In the genomic region with DNA sequence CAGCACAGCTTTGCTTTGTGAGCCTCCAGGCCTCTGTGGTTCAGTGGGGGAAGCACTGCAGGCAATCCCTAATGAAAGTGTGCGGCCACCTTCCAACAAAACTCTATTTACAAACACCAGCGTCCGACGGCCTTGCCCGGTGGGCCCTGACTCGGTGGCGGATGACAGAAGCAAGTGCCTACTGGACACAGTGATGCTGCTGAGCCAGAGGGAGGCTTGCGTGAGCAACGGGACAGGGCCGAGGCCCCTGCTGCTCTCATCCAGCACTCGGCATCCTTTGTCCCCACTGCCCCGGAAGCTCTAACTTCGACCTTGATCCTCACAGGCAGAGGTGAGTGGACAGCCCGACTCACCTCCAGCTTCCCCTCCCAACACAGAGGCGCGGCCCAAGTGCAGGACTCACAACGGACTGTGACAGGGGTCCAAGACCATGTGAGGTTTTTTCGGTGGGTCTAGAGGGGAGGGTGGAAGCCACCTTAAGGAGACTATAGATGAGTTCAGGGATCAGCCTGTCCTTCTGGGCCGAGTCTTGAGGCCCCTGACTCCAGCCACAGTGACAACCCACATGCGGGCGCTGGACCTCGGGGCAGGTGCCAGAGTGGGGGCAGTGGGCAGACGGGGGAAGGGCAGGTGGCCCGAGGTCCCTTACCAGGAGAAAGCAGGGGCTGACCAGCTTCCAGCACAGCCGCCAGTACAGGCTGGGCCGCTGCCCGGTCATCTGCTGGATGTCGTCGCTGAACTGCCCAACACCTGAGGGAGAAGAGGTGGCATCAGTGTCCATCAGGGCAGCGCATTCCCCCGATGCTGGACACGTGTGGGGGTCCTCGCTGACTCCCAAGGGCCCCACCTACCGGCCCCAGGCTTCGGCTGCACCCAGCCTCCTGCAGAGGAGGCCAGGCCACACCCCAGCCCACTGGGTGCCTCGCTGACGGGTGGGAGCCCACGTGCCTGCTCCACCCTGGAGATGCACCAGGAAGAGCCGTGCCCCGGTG, we compare ENCODE assay signal across 26 cellular contexts. TPM values are rescaled to one million over a fixed set of nuclear protein-coding genes. Genes with fewer than 3 reads are reported as not detected.
"Had no signal": no experiment of that assay in that cellular context is flagged by ENCODE, and none has a peak within 500 bp of the region (broad histone marks: within the 10 kb centered on the region; RNA-seq: fewer than 3 reads in every experiment).

No MANE protein-coding gene starts in this region.

- H3K36me3 Mint-ChIP-seq: memory B cell, naive B cell had no signal

- FAIRE-seq: endometrium had no signal

- DNase-seq: activated CD4-positive, alpha-beta T cell treated with anti-CD3 and anti-CD28 coated beads for 36 hours; activated CD4-positive, alpha-beta T cell treated with anti-CD3 and anti-CD28 coated beads, Interleukin-2, amount 50 U/mL, for 48 hours; activated naive CD4-positive, alpha-beta T cell treated with Interleukin-2 at 50 U/mL for 16 hours; activated naive CD8-positive, alpha-beta T cell treated with anti-CD3 and anti-CD28 coated beads, Interleukin-2, amount 50 U/mL, for 24 hours; activated T-cell treated with anti-CD3 and anti-CD28 coated beads for 4 hours; anterior cingulate cortex; brain microvascular endothelial cell; cortex of kidney; erythroblast; foreskin melanocyte; hypothalamus; islet precursor cell; naive B cell; ovary; stimulated activated naive CD4-positive, alpha-beta T cell; substantia nigra; SW 1271; uterus had no signal

- H3K9me3 Mint-ChIP-seq: activated naive CD8-positive, alpha-beta T cell treated with anti-CD3 and anti-CD28 coated beads, Interleukin-2, amount 50 U/mL, for 24 hours; activated T-helper 2 cell treated with anti-CD3 and anti-CD28 coated beads, Interferon-gamma antibody, Interleukin-2, Interleukin-4, amounts not matched to agents 10 μg/mL and 5 μg/mL and 100 μg/mL, durations not matched to agents 14 hours and 24 hours and 36 hours; memory B cell; naive B cell; neural crest cell had no signal

- H3K27me3 ChIP-seq: brain microvascular endothelial cell, ovary, uterus had no signal

- H3K9me3 ChIP-seq: mucosa of descending colon, ovary, tibial nerve, uterus had no signal

- H3K27ac Mint-ChIP-seq: activated CD4-positive, alpha-beta T cell treated with anti-CD3 and anti-CD28 coated beads for 36 hours; activated naive CD8-positive, alpha-beta T cell treated with anti-CD3 and anti-CD28 coated beads, Interleukin-2, amount 50 U/mL, for 24 hours; activated T-helper 2 cell treated with anti-CD3 and anti-CD28 coated beads, Interferon-gamma antibody, Interleukin-2, Interleukin-4, amounts not matched to agents 10 μg/mL and 5 μg/mL and 100 μg/mL, durations not matched to agents 14 hours and 24 hours and 36 hours; memory B cell; naive B cell had no signal

- ATAC-seq: activated CD4-positive, alpha-beta T cell treated with anti-CD3 and anti-CD28 coated beads for 36 hours; activated naive CD8-positive, alpha-beta T cell treated with anti-CD3 and anti-CD28 coated beads, Interleukin-2, amount 50 U/mL, for 24 hours; left lobe of liver; mucosa of descending colon had no signal

- H3K4me1 ChIP-seq: tibial nerve, uterus had no signal

- H3K27ac ChIP-seq: brain microvascular endothelial cell, ovary, tibial nerve, uterus had no signal

- H3K4me3 Mint-ChIP-seq: activated CD4-positive, alpha-beta T cell treated with anti-CD3 and anti-CD28 coated beads for 36 hours; activated naive CD8-positive, alpha-beta T cell treated with anti-CD3 and anti-CD28 coated beads, Interleukin-2, amount 50 U/mL, for 24 hours; memory B cell; neural crest cell had no signal

- H3K4me1 Mint-ChIP-seq: activated CD4-positive, alpha-beta T cell treated with anti-CD3 and anti-CD28 coated beads for 36 hours had no signal

- H3K36me3 ChIP-seq: brain microvascular endothelial cell, ovary, tibial nerve, uterus had no signal

- H3K4me3 ChIP-seq: mucosa of descending colon, ovary, tibial nerve, uterus had no signal

RNA-seq across cellular contexts. Expression of a gene that starts 39.4 kb away (rescaled TPM):
- total RNA-seq: activated CD4-positive, alpha-beta T cell treated with anti-CD3 and anti-CD28 coated beads for 36 hours; activated T-helper 2 cell treated with anti-CD3 and anti-CD28 coated beads, Interferon-gamma antibody, Interleukin-2, Interleukin-4, amounts not matched to agents 10 μg/mL and 5 μg/mL and 100 μg/mL, durations not matched to agents 14 hours and 24 hours and 36 hours; left lobe of liver; mucosa of descending colon; pulmonary artery endothelial cell had no signal
